Comparison of ENCODE assay signal across 23 cellular contexts in genomic region chr1:232998138-232998537, GRCh38.
"Had no signal": no experiment of that assay in that cellular context is flagged by ENCODE, and none has a peak within 500 bp of the region (broad histone marks: within the 10 kb centered on the region; RNA-seq: fewer than 3 reads in every experiment).

No MANE protein-coding gene starts in this region.

- H3K4me3 ChIP-seq: esophagus squamous epithelium, lower lobe of right lung, ovary, psoas muscle, sigmoid colon, testis, tibial artery, upper lobe of left lung had no signal

- H3K4me1 ChIP-seq: esophagus squamous epithelium, lower lobe of right lung, psoas muscle, sigmoid colon, testis, tibial artery, upper lobe of left lung had no signal

- H3K27ac Mint-ChIP-seq: dendritic cell treated with granulocyte-macrophage colony-stimulating factor and Interleukin-4, amounts not matched to agents 40 ng/mL and 50 ng/mL, for 4 days; nephron progenitor cell; stimulated activated memory B cell treated with anti-CD40 and anti-IgM and Interleukin-4, amounts not matched to agents 10 μg/mL and 1 μg/mL and 100 μg/mL, for 72 hours had no signal

- H3K27me3 ChIP-seq: esophagus squamous epithelium, ovary, sigmoid colon, testis, tibial artery, upper lobe of left lung had no signal

- H3K4me1 Mint-ChIP-seq: stimulated activated memory B cell treated with anti-CD40 and anti-IgM and Interleukin-4, amounts not matched to agents 10 μg/mL and 1 μg/mL and 100 μg/mL, for 72 hours had no signal

- DNase-seq: effector CD8-positive, alpha-beta T cell; erythroblast; esophagus squamous epithelium; hypothalamus; left ventricle myocardium superior; lower lobe of right lung; naive thymus-derived CD8-positive, alpha-beta T cell; nephron progenitor cell; occipital lobe; ovary; posterior cingulate gyrus; psoas muscle; right cardiac atrium; sigmoid colon; stimulated activated CD4-positive, alpha-beta T cell treated with anti-CD3 and anti-CD28 coated beads, Interleukin-2, amount 100 ng/mL, for 24 hours; stimulated activated CD4-positive, alpha-beta T cell treated with anti-CD3 and anti-CD28 coated beads, Interleukin-4, amount 100 ng/mL, for 24 hours; stimulated activated naive CD8-positive, alpha-beta T cell treated with anti-CD3 and anti-CD28 coated beads, Interleukin-15, Interleukin-2, amounts not matched to agents 100 U/mL and 50 U/mL, for 24 hours; substantia nigra; testis; tibial artery; upper lobe of left lung had no signal

- H3K27ac ChIP-seq: esophagus squamous epithelium, lower lobe of right lung, ovary, psoas muscle, sigmoid colon, testis, tibial artery, upper lobe of left lung had no signal

- H3K9me3 ChIP-seq: ovary, psoas muscle, testis, tibial artery had no signal

- H3K27me3 Mint-ChIP-seq: dendritic cell treated with granulocyte-macrophage colony-stimulating factor and Interleukin-4, amounts not matched to agents 40 ng/mL and 50 ng/mL, for 4 days; naive thymus-derived CD8-positive, alpha-beta T cell; stimulated activated memory B cell treated with anti-CD40 and anti-IgM and Interleukin-4, amounts not matched to agents 10 μg/mL and 1 μg/mL and 100 μg/mL, for 72 hours had no signal

- ATAC-seq: left ventricle myocardium superior; lower lobe of right lung; naive thymus-derived CD8-positive, alpha-beta T cell; psoas muscle; right cardiac atrium; stimulated activated memory B cell treated with anti-CD40 and anti-IgM and Interleukin-4, amounts not matched to agents 10 μg/mL and 1 μg/mL and 100 μg/mL, for 72 hours; stimulated activated naive CD8-positive, alpha-beta T cell treated with anti-CD3 and anti-CD28 coated beads, Interleukin-15, Interleukin-2, amounts not matched to agents 100 U/mL and 50 U/mL, for 24 hours had no signal

- H3K36me3 ChIP-seq: ovary, upper lobe of left lung had no signal

- H3K4me3 Mint-ChIP-seq: dendritic cell treated with granulocyte-macrophage colony-stimulating factor and Interleukin-4, amounts not matched to agents 40 ng/mL and 50 ng/mL, for 4 days; naive thymus-derived CD8-positive, alpha-beta T cell; nephron progenitor cell; stimulated activated memory B cell treated with anti-CD40 and anti-IgM and Interleukin-4, amounts not matched to agents 10 μg/mL and 1 μg/mL and 100 μg/mL, for 72 hours had no signal
